In genomic region chr6:137872071-137872470, GRCh38 we compare ENCODE assay signal across 10 cellular contexts. TPM values are rescaled to one million over a fixed set of nuclear protein-coding genes. Genes with fewer than 3 reads are reported as not detected.
A peak's percentile ranks its signal among the peaks of the same experiment; 100 is the strongest.
DNase-seq lines count a peak whose midpoint lies in the region; ATAC-seq and TF ChIP-seq lines count a peak whose summit lies in the region.
"Had no signal": no experiment of that assay in that cellular context is flagged by ENCODE, and none has a peak within 500 bp of the region (broad histone marks: within the 10 kb centered on the region; RNA-seq: fewer than 3 reads in every experiment).

No MANE protein-coding gene starts in this region.

- TF ChIP-seq EP300 in gastroesophageal sphincter (IDR thresholded peaks at IDR 0.05) (no peak), stomach (IDR thresholded peaks at IDR 0.05) (no peak)

- CTCF ChIA-PET in activated CD4-positive, alpha-beta memory T cell treated with anti-CD3 and anti-CD28 coated beads for 36 hours (lab: Charles Lee): interaction anchor here (1.0 to 11.1 kb wide), 15 partner anchors 9 to 190 kb away, joined by 3 to 270 read pairs (median 36); no protein-coding TSS in a partner anchor

- H3K4me3 Mint-ChIP-seq in T-helper 2 cell treated with Interferon-gamma antibody and Interleukin-4, amounts not matched to agents 5 μg/mL and 100 μg/mL, for 36 hours: peak overlapping the region; percentile 87
- peak overlapping the region; percentile 91 for H3K4me3 Mint-ChIP-seq in activated CD4-positive, alpha-beta memory T cell treated with anti-CD3 and anti-CD28 coated beads for 36 hours

- H3K9me3 Mint-ChIP-seq in T-helper 2 cell treated with Interferon-gamma antibody and Interleukin-4, amounts not matched to agents 5 μg/mL and 100 μg/mL, for 36 hours: no peaks in the 10 kb centered on the region
- H3K9me3 Mint-ChIP-seq in activated CD4-positive, alpha-beta memory T cell treated with anti-CD3 and anti-CD28 coated beads for 36 hours: no peaks in the 10 kb centered on the region

- H3K27me3 ChIP-seq in gastroesophageal sphincter (no peaks in the 10 kb centered on the region), stomach (no peaks in the 10 kb centered on the region)

- H3K27me3 Mint-ChIP-seq in T-helper 2 cell treated with Interferon-gamma antibody and Interleukin-4, amounts not matched to agents 5 μg/mL and 100 μg/mL, for 36 hours (ENCODE audit: low read depth): no peaks in the 10 kb centered on the region
- H3K27me3 Mint-ChIP-seq in activated CD4-positive, alpha-beta memory T cell treated with anti-CD3 and anti-CD28 coated beads for 36 hours: no peaks in the 10 kb centered on the region

- ATAC-seq in gastroesophageal sphincter: no peak
- no peak for ATAC-seq in GM21737 (IDR thresholded peaks at IDR 0.05; ENCODE audit: unreplicated experiment)
- ATAC-seq in HG02610 (IDR thresholded peaks at IDR 0.05; ENCODE audit: unreplicated experiment): no peak
- no peak for ATAC-seq in HG03469 (IDR thresholded peaks at IDR 0.05; ENCODE audit: unreplicated experiment)

- DNase-seq in T-helper 2 cell treated with Interferon-gamma antibody and Interleukin-4, amounts not matched to agents 5 μg/mL and 100 μg/mL, for 36 hours (ENCODE audit: low spot score): no peak
- no peak for DNase-seq in T-helper 2 cell
- DNase-seq in activated CD4-positive, alpha-beta memory T cell treated with anti-CD3 and anti-CD28 coated beads for 36 hours: no peak
- DNase-seq in stomach: no peak
- DNase-seq: NCI-H1694; stimulated activated CD4-positive, alpha-beta T cell treated with anti-CD3 and anti-CD28 coated beads, Interleukin-4, amount 100 ng/mL, for 4 hours had no signal

- TF ChIP-seq POLR2A in gastroesophageal sphincter (IDR thresholded peaks at IDR 0.05): no peak
- TF ChIP-seq POLR2A in stomach (IDR thresholded peaks at IDR 0.05): no peak

- H3K4me1 ChIP-seq in gastroesophageal sphincter (peaks cover 9 to 81% (median 22%) of the 10 kb centered on the region in 3 donors), stomach (peaks cover 37 to 80% (median 58%) of the 10 kb centered on the region in 4 donors)

- intact Hi-C loops in activated CD4-positive, alpha-beta memory T cell treated with anti-CD3 and anti-CD28 coated beads for 36 hours (cut with micrococcal nuclease): no loop called here
- intact Hi-C loops in stomach (cut with DNase I; ENCODE audit: low total_unique reads): loop anchor here (5.0 kb wide), 1 partner anchor 160 kb away; no protein-coding TSS in a partner anchor

- peaks cover 67% of the 10 kb centered on the region for H3K36me3 Mint-ChIP-seq in T-helper 2 cell treated with Interferon-gamma antibody and Interleukin-4, amounts not matched to agents 5 μg/mL and 100 μg/mL, for 36 hours (ENCODE audit: low read depth)
- H3K36me3 Mint-ChIP-seq in activated CD4-positive, alpha-beta memory T cell treated with anti-CD3 and anti-CD28 coated beads for 36 hours: peaks cover 93% of the 10 kb centered on the region

- H3K36me3 ChIP-seq in gastroesophageal sphincter (peaks cover 5 to 41% of the 10 kb centered on the region in 2 donors), stomach (peaks cover 21 to 44% (median 41%) of the 10 kb centered on the region in 4 donors)

- TF ChIP-seq CTCF in gastroesophageal sphincter (IDR thresholded peaks at IDR 0.05) (no peak), stomach (IDR thresholded peaks at IDR 0.05) (no peak)

- H3K27ac Mint-ChIP-seq in T-helper 2 cell treated with Interferon-gamma antibody and Interleukin-4, amounts not matched to agents 5 μg/mL and 100 μg/mL, for 36 hours: peak overlapping the region; percentile 87
- H3K27ac Mint-ChIP-seq in activated CD4-positive, alpha-beta memory T cell treated with anti-CD3 and anti-CD28 coated beads for 36 hours: peak overlapping the region; percentile 93

- H3K4me3 ChIP-seq in gastroesophageal sphincter (peak overlapping the region in 1 of 2 donors; percentile 91), stomach (peak overlapping the region in 2 of 4 donors; percentile 76 to 83)

- peak overlapping the region; percentile 66 to 95 (median 68) for H3K27ac ChIP-seq in gastroesophageal sphincter
- peak overlapping the region in 4 of 5 donors; percentile 25 to 97 (median 94) for H3K27ac ChIP-seq in stomach

- POLR2A ChIA-PET in activated CD4-positive, alpha-beta memory T cell treated with anti-CD3 and anti-CD28 coated beads for 36 hours (lab: Charles Lee): interaction anchor here (0.7 to 5.5 kb wide), 18 partner anchors 10 to 191 kb away, joined by 3 to 49 read pairs (median 11); no protein-coding TSS in a partner anchor

- H3K9me3 ChIP-seq in gastroesophageal sphincter: no peaks in the 10 kb centered on the region
- H3K9me3 ChIP-seq in stomach: no peaks in the 10 kb centered on the region

- peaks cover 60% of the 10 kb centered on the region for H3K4me1 Mint-ChIP-seq in T-helper 2 cell treated with Interferon-gamma antibody and Interleukin-4, amounts not matched to agents 5 μg/mL and 100 μg/mL, for 36 hours (ENCODE audit: low read depth)
- H3K4me1 Mint-ChIP-seq in activated CD4-positive, alpha-beta memory T cell treated with anti-CD3 and anti-CD28 coated beads for 36 hours (ENCODE audit: low read depth): peaks cover 34% of the 10 kb centered on the region

RNA-seq across cellular contexts. Expression of gene TNFAIP3, which starts 5.0 kb away (rescaled TPM):
- total RNA-seq in activated CD4-positive, alpha-beta memory T cell treated with anti-CD3 and anti-CD28 coated beads for 36 hours: 100 to 1,000 TPM; 259 to 267 TPM
- 10 to 100 TPM; 11.2 to 40.7 (median 18.3) TPM for total RNA-seq in gastroesophageal sphincter
- total RNA-seq in stomach: 10 to 100 TPM in 4 of 5 donors, 1 to 10 TPM in 1; 7.8 to 77.0 (median 34.1) TPM
- polyA plus RNA-seq in stomach: 10 to 100 TPM in 2 of 3 donors, 1 to 10 TPM in 1; 9.5 to 13.6 (median 11.2) TPM
